ENCODE assay signal across 8 cellular contexts in genomic region chrX:119887721-119888425, GRCh38. TPM values are rescaled to one million over a fixed set of nuclear protein-coding genes. Genes with fewer than 3 reads are reported as not detected.
DNase-seq lines count a peak whose midpoint lies in the region; ATAC-seq and TF ChIP-seq lines count a peak whose summit lies in the region.

No MANE protein-coding gene starts in this region.

- H3K36me3 Mint-ChIP-seq in endothelial cell (ENCODE audit: low read depth, unreplicated experiment) = no peaks in the 10 kb centered on the region

- no peaks in the 10 kb centered on the region for H3K4me1 Mint-ChIP-seq in endothelial cell (ENCODE audit: unreplicated experiment)

- H3K9me3 Mint-ChIP-seq in endothelial cell (ENCODE audit: unreplicated experiment) = no peaks in the 10 kb centered on the region

- DNase-seq in GM03348 (ENCODE audit: low spot score) (peak; percentile 70), NCI-H69 (lab: John Stamatoyannopoulos, UW) (peak; percentile 83), endothelial cell (ENCODE audit: low spot score) (peak; percentile 72), SHP77 (lab: John Stamatoyannopoulos, UW) (no peak)
- peak; percentile 75 for DNase-seq in activated CD8-positive, alpha-beta memory T cell treated with anti-CD3 and anti-CD28 coated beads for 24 hours
- peak; percentile 72 for DNase-seq in stimulated activated naive CD8-positive, alpha-beta T cell treated with anti-CD3 and anti-CD28 coated beads, Interleukin-15, Interleukin-2, amounts not matched to agents 100 U/mL and 50 U/mL, for 24 hours

- H3K27ac ChIP-seq in mesodermal cell (ENCODE audit: low read depth, low read length, severe bottlenecking) = no peak overlapping the region

- TF ChIP-seq CTCF in endothelial cell (IDR thresholded peaks at IDR 0.05; ENCODE audit: unreplicated experiment) = peak; percentile 51

- 3 to 12% methylated on average over 6 to 16 of the region's 40 CpGs for WGBS in mesodermal cell (ENCODE audit: insufficient coverage in 2 of 2), 2 experiments

- peak; percentile 89 for ATAC-seq in HG02759 (IDR thresholded peaks at IDR 0.05; ENCODE audit: unreplicated experiment)
- peak; percentile 91 for ATAC-seq in stimulated activated naive CD8-positive, alpha-beta T cell treated with anti-CD3 and anti-CD28 coated beads, Interleukin-15, Interleukin-2, amounts not matched to agents 100 U/mL and 50 U/mL, for 24 hours

- H3K9me3 ChIP-seq in mesodermal cell (ENCODE audit: control insufficient read depth, low read length) = no peaks in the 10 kb centered on the region

- H3K36me3 ChIP-seq in mesodermal cell (ENCODE audit: control insufficient read depth, insufficient read depth, low read length) = no peaks in the 10 kb centered on the region

- H3K27ac Mint-ChIP-seq in endothelial cell (ENCODE audit: unreplicated experiment) = no peak overlapping the region

- peak overlapping the region; percentile 41 for H3K4me3 ChIP-seq in mesodermal cell (ENCODE audit: extremely low read depth, insufficient read depth, low read length, poor library complexity, severe bottlenecking)

- no peaks in the 10 kb centered on the region for H3K27me3 Mint-ChIP-seq in endothelial cell (ENCODE audit: unreplicated experiment)

- H3K4me3 Mint-ChIP-seq in endothelial cell (ENCODE audit: unreplicated experiment) = no peak overlapping the region

- H3K4me1 ChIP-seq in mesodermal cell (ENCODE audit: control insufficient read depth, insufficient read depth, low read length, poor library complexity, severe bottlenecking) = peaks cover 5% of the 10 kb centered on the region

RNA-seq across cellular contexts. Expression of gene AKAP14, which starts 7.8 kb away (rescaled TPM):
- not detected for total RNA-seq in endothelial cell (ENCODE audit: unreplicated experiment)
- polyA plus RNA-seq in mesodermal cell (2013, experiment 1 of 2) = 0.29 TPM
- not detected for polyA plus RNA-seq in mesodermal cell (2013, experiment 2 of 2)

RNA-seq across cellular contexts. Expression of gene NDUFA1, which starts 16.2 kb away (rescaled TPM):
- 95.0 TPM for total RNA-seq in endothelial cell (ENCODE audit: unreplicated experiment)
- 102 TPM for polyA plus RNA-seq in mesodermal cell (2013, experiment 1 of 2)
- 103 TPM for polyA plus RNA-seq in mesodermal cell (2013, experiment 2 of 2)

RNA-seq across cellular contexts. Expression of gene RNF113A, which starts 16.3 kb away (rescaled TPM):
- 16.7 TPM for total RNA-seq in endothelial cell (ENCODE audit: unreplicated experiment)
- 19.0 TPM for polyA plus RNA-seq in mesodermal cell (2013, experiment 1 of 2)
- polyA plus RNA-seq in mesodermal cell (2013, experiment 2 of 2) = 18.1 TPM

RNA-seq across cellular contexts. Expression of gene UPF3B, which starts 35.1 kb away (rescaled TPM):
- 11.8 TPM for total RNA-seq in endothelial cell (ENCODE audit: unreplicated experiment)
- 12.9 TPM for polyA plus RNA-seq in mesodermal cell (2013, experiment 1 of 2)
- polyA plus RNA-seq in mesodermal cell (2013, experiment 2 of 2) = 17.4 TPM

RNA-seq across cellular contexts. Expression of gene NKAP, which starts 55.7 kb away (rescaled TPM):
- total RNA-seq in endothelial cell (ENCODE audit: unreplicated experiment) = 7.5 TPM
- 6.8 TPM for polyA plus RNA-seq in mesodermal cell (2013, experiment 1 of 2)
- polyA plus RNA-seq in mesodermal cell (2013, experiment 2 of 2) = 10.9 TPM

Comparison
In these comparisons a context has a peak if more than half of its experiments do, and no peak if none do; other contexts are left out.
1. DNase-seq: peak in GM03348 (single experiment), NCI-H69 (single experiment), activated CD8-positive, alpha-beta memory T cell treated with anti-CD3 and anti-CD28 coated beads for 24 hours (single experiment), endothelial cell (single experiment) and stimulated activated naive CD8-positive, alpha-beta T cell treated with anti-CD3 and anti-CD28 coated beads, Interleukin-15, Interleukin-2, amounts not matched to agents 100 U/mL and 50 U/mL, for 24 hours (single experiment); none in SHP77 (0 of 2).